Comparison of ENCODE assay signal across 23 cellular contexts in the genomic region with DNA sequence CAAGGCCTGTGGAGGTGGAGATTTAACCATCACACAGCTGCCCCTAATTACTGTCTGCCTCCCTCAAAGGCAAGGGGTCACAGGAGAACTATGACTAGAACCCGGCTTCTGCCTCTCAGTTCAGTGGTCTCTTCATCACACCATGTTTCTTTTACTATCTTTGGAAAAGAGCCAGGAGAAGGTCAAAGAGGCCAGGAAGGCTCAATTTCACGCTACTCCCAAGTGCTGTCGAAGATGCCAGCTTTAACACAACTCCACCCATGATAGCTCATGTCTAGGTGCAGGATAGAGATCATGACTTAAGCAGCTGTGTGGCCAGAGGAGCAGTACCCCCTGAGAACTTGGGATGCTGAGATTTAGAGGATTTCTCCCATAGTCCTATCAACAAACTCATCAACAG.
"Had no signal": no experiment of that assay in that cellular context is flagged by ENCODE, and none has a peak within 500 bp of the region (broad histone marks: within the 10 kb centered on the region; RNA-seq: fewer than 3 reads in every experiment).

No MANE protein-coding gene starts in this region.

- H3K4me3 Mint-ChIP-seq: neural progenitor cell; stimulated activated effector memory CD8-positive, alpha-beta T cell treated with anti-CD3 and anti-CD28 coated beads, Interleukin-12 subunit alpha, Interleukin-12 subunit beta, amount 100 ng/mL, for 72 hours; stimulated activated naive B cell treated with anti-CD40 and anti-IgM and Interleukin-4, amounts not matched to agents 10 μg/mL and 1 μg/mL and 100 μg/mL, for 72 hours; stimulated activated naive CD8-positive, alpha-beta T cell treated with anti-CD3 and anti-CD28 coated beads, Interleukin-15, Interleukin-2, amounts not matched to agents 100 ng/mL and 50 ng/mL, for 24 hours had no signal

- H3K36me3 Mint-ChIP-seq: neural progenitor cell; stimulated activated effector memory CD8-positive, alpha-beta T cell treated with anti-CD3 and anti-CD28 coated beads, Interleukin-12 subunit alpha, Interleukin-12 subunit beta, amount 100 ng/mL, for 72 hours; stimulated activated naive B cell treated with anti-CD40 and anti-IgM and Interleukin-4, amounts not matched to agents 10 μg/mL and 1 μg/mL and 100 μg/mL, for 72 hours had no signal

- H3K27me3 Mint-ChIP-seq: progenitor cell of endocrine pancreas; stimulated activated naive CD8-positive, alpha-beta T cell treated with anti-CD3 and anti-CD28 coated beads, Interleukin-15, Interleukin-2, amounts not matched to agents 100 ng/mL and 50 ng/mL, for 24 hours had no signal

- DNase-seq: occipital lobe; ovary; posterior cingulate gyrus; psoas muscle; right cardiac atrium; right lobe of liver; sigmoid colon; small intestine; stimulated activated CD4-positive, alpha-beta T cell treated with anti-CD3 and anti-CD28 coated beads, Interleukin-15, amount 100 ng/mL, for 24 hours; stimulated activated CD4-positive, alpha-beta T cell treated with anti-CD3 and anti-CD28 coated beads, Interleukin-2, amount 100 ng/mL, for 24 hours; stimulated activated CD4-positive, alpha-beta T cell treated with anti-CD3 and anti-CD28 coated beads, Interleukin-2, amount 100 ng/mL, for 48 hours; stimulated activated CD4-positive, alpha-beta T cell treated with anti-CD3 and anti-CD28 coated beads, Interleukin-4, amount 100 ng/mL, for 24 hours; stimulated activated naive B cell treated with anti-CD40 and anti-IgM and Interleukin-4, amounts not matched to agents 10 μg/mL and 1 μg/mL and 100 μg/mL, for 72 hours; stimulated activated naive CD4-positive, alpha-beta T cell treated with Interleukin-2 at 50 U/mL for 16 hours; stomach; thyroid gland; trophoblast cell; upper lobe of left lung had no signal

- H3K9me3 Mint-ChIP-seq: nephron; neural progenitor cell; stimulated activated effector memory CD8-positive, alpha-beta T cell treated with anti-CD3 and anti-CD28 coated beads, Interleukin-12 subunit alpha, Interleukin-12 subunit beta, amount 100 ng/mL, for 72 hours; stimulated activated naive B cell treated with anti-CD40 and anti-IgM and Interleukin-4, amounts not matched to agents 10 μg/mL and 1 μg/mL and 100 μg/mL, for 72 hours; stimulated activated naive CD8-positive, alpha-beta T cell treated with anti-CD3 and anti-CD28 coated beads, Interleukin-15, Interleukin-2, amounts not matched to agents 100 ng/mL and 50 ng/mL, for 24 hours had no signal

- ATAC-seq: psoas muscle; right cardiac atrium; right lobe of liver; stimulated activated effector memory CD8-positive, alpha-beta T cell treated with anti-CD3 and anti-CD28 coated beads, Interleukin-12 subunit alpha, Interleukin-12 subunit beta, amount 100 ng/mL, for 72 hours; stimulated activated naive B cell treated with anti-CD40 and anti-IgM and Interleukin-4, amounts not matched to agents 10 μg/mL and 1 μg/mL and 100 μg/mL, for 72 hours had no signal

- H3K4me1 Mint-ChIP-seq: stimulated activated effector memory CD8-positive, alpha-beta T cell treated with anti-CD3 and anti-CD28 coated beads, Interleukin-12 subunit alpha, Interleukin-12 subunit beta, amount 100 ng/mL, for 72 hours had no signal

- H3K27ac Mint-ChIP-seq: neural progenitor cell; progenitor cell of endocrine pancreas; stimulated activated effector memory CD8-positive, alpha-beta T cell treated with anti-CD3 and anti-CD28 coated beads, Interleukin-12 subunit alpha, Interleukin-12 subunit beta, amount 100 ng/mL, for 72 hours; stimulated activated naive B cell treated with anti-CD40 and anti-IgM and Interleukin-4, amounts not matched to agents 10 μg/mL and 1 μg/mL and 100 μg/mL, for 72 hours; stimulated activated naive CD8-positive, alpha-beta T cell treated with anti-CD3 and anti-CD28 coated beads, Interleukin-15, Interleukin-2, amounts not matched to agents 100 ng/mL and 50 ng/mL, for 24 hours had no signal
